14 cellular contexts compared by ENCODE assay signal in genomic region chr9:92659601-92660000, GRCh38. TPM values are rescaled to one million over a fixed set of nuclear protein-coding genes. Genes with fewer than 3 reads are reported as not detected.
DNase-seq lines count a peak whose midpoint lies in the region; TF ChIP-seq lines count a peak whose summit lies in the region.
"Had no signal": no experiment of that assay in that cellular context is flagged by ENCODE, and none has a peak within 500 bp of the region (broad histone marks: within the 10 kb centered on the region; RNA-seq: fewer than 3 reads in every experiment).

No MANE protein-coding gene starts in this region.

- peak overlapping the region; percentile 23 for H3K4me2 ChIP-seq in neuronal stem cell (ENCODE audit: insufficient read depth, low read length, poor library complexity, severe bottlenecking)

- peaks cover 7% of the 10 kb centered on the region for H3K4me1 Mint-ChIP-seq in endodermal cell

- TF ChIP-seq CTCF in endodermal cell (conservative IDR thresholded peaks at IDR 0.05): no peak
- TF ChIP-seq CTCF in left ventricle myocardium inferior (IDR thresholded peaks at IDR 0.05; ENCODE audit: borderline replicate concordance): no peak

- peaks cover 11% of the 10 kb centered on the region for H3K36me3 Mint-ChIP-seq in endodermal cell (ENCODE audit: low read depth)

- H3K4me1 ChIP-seq in HUES64 (ENCODE audit: insufficient read depth, low read length): peaks cover 11% of the 10 kb centered on the region; the same call in 1 of the 2 replicates
- no peaks in the 10 kb centered on the region for H3K4me1 ChIP-seq in endodermal cell (ENCODE audit: control insufficient read depth, insufficient read depth, low read length)
- peaks cover 10 to 12% of the 10 kb centered on the region in 2 donors for H3K4me1 ChIP-seq in neuronal stem cell (ENCODE audit: control insufficient read depth in 2 of 2, insufficient read depth in 1 of 2, low read depth in 1 of 2, low read length in 2 of 2)
- peaks cover 40% of the 10 kb centered on the region for H3K4me1 ChIP-seq in left ventricle myocardium inferior

- H3K9me3 ChIP-seq in HUES64 (ENCODE audit: insufficient read depth, low read depth, low read length) (no peaks in the 10 kb centered on the region), endodermal cell (ENCODE audit: control insufficient read depth, low read length) (no peaks in the 10 kb centered on the region), neuronal stem cell (replicated peaks in 1 of 2; ENCODE audit: control insufficient read depth in 2 of 2, insufficient read depth in 1 of 2, low read depth in 1 of 2, low read length in 2 of 2) (peaks cover 0 to 2% of the 10 kb centered on the region in 2 donors), left ventricle myocardium inferior (replicated peaks) (no peaks in the 10 kb centered on the region)

- no peak overlapping the region for H3K23ac ChIP-seq in neuronal stem cell (ENCODE audit: low read depth, low read length, poor library complexity)

- H2BK120ac ChIP-seq in neuronal stem cell (ENCODE audit: low read depth, low read length): no peak overlapping the region

- peaks cover 13% of the 10 kb centered on the region for H3K79me1 ChIP-seq in neuronal stem cell (ENCODE audit: low read depth, low read length)

- WGBS in HUES64: 44% methylated on average over 10 of the region's 10 CpGs
- 64 to 70% methylated on average over 9 to 10 of the region's 10 CpGs for WGBS in endodermal cell (ENCODE audit: insufficient coverage in 1 of 2, insufficient read length in 1 of 2), 2 experiments
- no CpG with 5 or more reads among the region's 10 CpGs for WGBS in neuronal stem cell (ENCODE audit: extremely low coverage in 2 of 2, insufficient read length in 2 of 2, insufficient replicate concordance in 1 of 2), 2 donors

- peak overlapping the region; percentile 42 for H3K9ac ChIP-seq in HUES64 (ENCODE audit: low read depth, low read length)
- H3K9ac ChIP-seq in endodermal cell (ENCODE audit: extremely low read depth, low read length, poor library complexity, severe bottlenecking): no peak overlapping the region
- H3K9ac ChIP-seq in neuronal stem cell (ENCODE audit: low read depth, low read length, poor library complexity): no peak overlapping the region

- H3K18ac ChIP-seq in neuronal stem cell (ENCODE audit: low read length): no peak overlapping the region

- H2BK5ac ChIP-seq in neuronal stem cell (ENCODE audit: low read length): no peak overlapping the region

- H3K4me3 ChIP-seq in HUES64 (ENCODE audit: low read length) (no peak overlapping the region), endodermal cell (ENCODE audit: low read length) (no peak overlapping the region), neuronal stem cell (ENCODE audit: low read length in 2 of 2) (no peak overlapping the region), left ventricle myocardium inferior (no peak overlapping the region)

- no peak overlapping the region for H2BK12ac ChIP-seq in neuronal stem cell (ENCODE audit: low read length)

- H3K14ac ChIP-seq in neuronal stem cell (ENCODE audit: low read length): no peak overlapping the region

- peak overlapping the region; percentile 78 for H2AFZ ChIP-seq in neuronal stem cell (ENCODE audit: low read length)

- H3K4ac ChIP-seq in neuronal stem cell (ENCODE audit: low read length): no peak overlapping the region

- intact Hi-C loops in left ventricle myocardium inferior (cut with micrococcal nuclease): no loop called here

- peaks cover 5% of the 10 kb centered on the region; the same call in 1 of the 2 replicates for H3K36me3 ChIP-seq in HUES64 (ENCODE audit: insufficient read depth, low read length)
- H3K36me3 ChIP-seq in endodermal cell (ENCODE audit: control insufficient read depth, insufficient read depth, low read length): peaks cover 8% of the 10 kb centered on the region
- peaks cover 12 to 41% of the 10 kb centered on the region in 2 donors for H3K36me3 ChIP-seq in neuronal stem cell (replicated peaks in 1 of 2; ENCODE audit: control insufficient read depth in 2 of 2, insufficient read depth in 2 of 2, low read length in 2 of 2)
- peaks cover 10% of the 10 kb centered on the region for H3K36me3 ChIP-seq in left ventricle myocardium inferior

- no peak overlapping the region for H3K27ac Mint-ChIP-seq in endodermal cell

- DNase-seq in ELF-1 (ENCODE audit: low read depth, low spot score) (peak; percentile 39), endodermal cell (no peak), neuronal stem cell (ENCODE audit: low spot score) (peak; percentile 40), left ventricle myocardium inferior (no peak), KG1 (lab: John Stamatoyannopoulos, UW) (no peak), NCI-H1694 (lab: John Stamatoyannopoulos, UW) (no peak)
- DNase-seq in central memory CD4-positive, alpha-beta T cell: no peak
- DNase-seq: COR-L47, DMS153, EL, NCI-H1092 treated with DMSO at 0.1 percent for 48 hours, NCI-H1694 treated with DMSO at 0.1 percent for 48 hours had no signal

- H3K27me3 ChIP-seq in HUES64 (ENCODE audit: insufficient read depth, low read length) (no peaks in the 10 kb centered on the region), endodermal cell (ENCODE audit: control insufficient read depth, insufficient read depth, low read length, poor library complexity, severe bottlenecking) (no peaks in the 10 kb centered on the region), neuronal stem cell (ENCODE audit: control insufficient read depth in 3 of 3, insufficient read depth in 3 of 3, low read depth in 1 of 3, low read length in 3 of 3) (no peaks in the 10 kb centered on the region), left ventricle myocardium inferior (ENCODE audit: low read depth) (no peaks in the 10 kb centered on the region)

- H3K27ac ChIP-seq in HUES64 (ENCODE audit: low read depth, low read length) (0 out of 2 replicates have a peak overlapping the region, but pooled peaks have one; percentile 25), endodermal cell (ENCODE audit: low read depth, low read length) (peak overlapping the region; percentile 69), neuronal stem cell (replicated peaks; ENCODE audit: low read length) (no peak overlapping the region), left ventricle myocardium inferior (replicated peaks) (no peak overlapping the region)

- no peak overlapping the region for H2BK15ac ChIP-seq in neuronal stem cell (ENCODE audit: low read length)

- no peak overlapping the region for H4K91ac ChIP-seq in neuronal stem cell (ENCODE audit: low read depth, low read length, poor library complexity)

- H3K4me3 Mint-ChIP-seq in endodermal cell: no peak overlapping the region
- H3K4me3 Mint-ChIP-seq: CD14-positive monocyte had no signal

- H2AK5ac ChIP-seq in neuronal stem cell (ENCODE audit: low read depth, low read length): no peak overlapping the region

- H3K27me3 Mint-ChIP-seq in endodermal cell (ENCODE audit: insufficient read depth): no peaks in the 10 kb centered on the region

- no peak overlapping the region for H4K8ac ChIP-seq in neuronal stem cell (ENCODE audit: low read depth, low read length)

- H3K9me3 Mint-ChIP-seq in endodermal cell: no peaks in the 10 kb centered on the region
- H3K9me3 Mint-ChIP-seq: CD14-positive monocyte had no signal

RNA-seq across cellular contexts. Expression of gene IPPK, which starts 10.3 kb away (rescaled TPM):
- 7.0 TPM for polyA plus RNA-seq in HUES64 (2013, experiment 1 of 2)
- 8.1 TPM for polyA plus RNA-seq in HUES64 (2013, experiment 2 of 2)
- total RNA-seq in endodermal cell (1 to 10 TPM; 9.3 TPM), left ventricle myocardium inferior (7.3 TPM)
- polyA plus RNA-seq in endodermal cell (2013, experiment 1 of 2): 8.8 TPM
- polyA plus RNA-seq in endodermal cell (2013, experiment 2 of 2): 8.6 TPM
- 4.8 TPM for polyA plus RNA-seq in neuronal stem cell (2013, experiment 1 of 2)
- 4.2 TPM for polyA plus RNA-seq in neuronal stem cell (2013, experiment 2 of 2)

Comparison
In these comparisons a context has a peak if more than half of its experiments do, and no peak if none do; other contexts are left out.
1. DNase-seq: peak in ELF-1 (single experiment) and neuronal stem cell (single experiment); none in endodermal cell (single experiment), left ventricle myocardium inferior (single experiment), KG1 (single experiment), central memory CD4-positive, alpha-beta T cell (single experiment) and NCI-H1694 (single experiment).
2. H3K27ac ChIP-seq: peak in HUES64 (single experiment) and endodermal cell (single experiment); none in neuronal stem cell (single experiment) and left ventricle myocardium inferior (single experiment).